ENCODE assay signal across 8 cellular contexts in the genomic region with DNA sequence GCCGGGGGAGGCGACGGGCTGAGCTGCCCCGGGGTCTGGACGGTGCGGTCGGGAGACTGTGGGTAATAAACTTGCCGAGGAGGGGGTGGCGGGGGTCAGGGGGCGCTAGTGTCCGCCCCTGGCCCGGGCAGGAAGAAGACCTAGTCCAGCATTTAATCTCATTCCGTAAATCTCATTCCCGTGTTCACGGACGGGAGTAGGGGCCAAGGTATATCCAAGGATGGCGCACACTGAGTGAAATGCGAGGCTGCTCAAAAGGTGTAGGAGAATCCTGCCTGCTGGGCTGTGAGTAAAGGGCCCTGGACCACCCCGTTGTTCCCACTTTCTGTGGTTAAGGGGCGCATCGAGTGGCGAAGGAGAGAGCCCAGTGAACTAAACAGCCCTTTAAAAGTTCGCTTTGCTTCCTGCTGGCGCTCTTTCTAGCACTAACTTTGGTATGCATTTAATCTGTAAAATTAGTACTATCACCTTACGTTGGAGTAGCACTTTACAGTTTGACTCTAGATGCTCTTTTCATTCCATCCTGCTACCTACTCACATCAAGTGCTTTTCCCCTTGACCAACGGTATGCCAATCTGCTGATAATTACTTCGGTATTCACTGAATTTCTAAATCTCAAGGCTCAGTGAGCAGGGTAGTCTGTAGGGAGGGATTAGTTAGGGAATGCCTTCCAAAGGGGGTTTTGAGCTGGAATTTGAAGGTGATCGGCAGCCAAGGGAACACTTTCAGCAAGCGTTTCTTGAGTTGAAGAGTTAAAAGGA. TPM values are rescaled to one million over a fixed set of nuclear protein-coding genes. Genes with fewer than 3 reads are reported as not detected.
DNase-seq lines count a peak whose midpoint lies in the region; ATAC-seq, FAIRE-seq and TF ChIP-seq lines count a peak whose summit lies in the region.

No MANE protein-coding gene starts in this region.

- intact Hi-C loops in GM12878 (cut with micrococcal nuclease; ENCODE audit: unreplicated experiment) = loop anchor here (2.0 to 10.0 kb wide), 2 partner anchors 59 to 547 kb away; no protein-coding TSS in a partner anchor
- intact Hi-C loops in vagina (cut with DNase I) = no loop called here

- in situ Hi-C loops in G401 (cut with HindIII; ENCODE audit: low sequenced_read_pairs) (loop anchor here (5.0 kb wide), 1 partner anchor 55 kb away; no protein-coding TSS in a partner anchor), GM12878 (cut with MboI) (no loop called here)

- SMC1A ChIA-PET in GM12878 (lab: Charles Lee; ENCODE audit: uncharacterized antibody, unreplicated experiment) = interaction anchor here (0.9 kb wide), 1 partner anchor 17 kb away, joined by 4 read pairs; no protein-coding TSS in a partner anchor

- no peaks in the 10 kb centered on the region for H3K27me3 ChIP-seq in GM12878 (replicated peaks in 1 of 2; ENCODE audit: control insufficient read depth in 2 of 2, insufficient read depth in 2 of 2, low read length in 1 of 2)
- no peaks in the 10 kb centered on the region for H3K27me3 ChIP-seq in mesendoderm (ENCODE audit: insufficient read depth, low read length, poor library complexity)
- H3K27me3 ChIP-seq in vagina = no peaks in the 10 kb centered on the region

- peak; percentile 29 for DNase-seq in G401 (ENCODE audit: low spot score)
- DNase-seq in NB4 (ENCODE audit: low read depth) = no peak
- DNase-seq in GM12878 (ENCODE audit: low read depth, low spot score) = no peak
- peak; percentile 82 for DNase-seq in mesendoderm
- DNase-seq in vagina (ENCODE audit: extremely low spot score in 2 of 2) = peak in 1 of 2 donors; percentile 82
- no peak for DNase-seq in NOMO-1 treated with DMSO at 0.1 percent for 48 hours (lab: John Stamatoyannopoulos, UW; ENCODE audit: unreplicated experiment)
- DNase-seq in iPS-NIHi7 (ENCODE audit: extremely low spot score) = no peak

- peaks cover 5% of the 10 kb centered on the region; the same call in 1 of the 2 replicates for H3K4me1 ChIP-seq in GM12878 (ENCODE audit: control insufficient read depth, insufficient read depth, low read length)
- peaks cover 6% of the 10 kb centered on the region for H3K4me1 ChIP-seq in mesendoderm (ENCODE audit: control insufficient read depth, low read depth, low read length)
- peaks cover 32% of the 10 kb centered on the region for H3K4me1 ChIP-seq in vagina

- H3K27ac ChIP-seq in GM12878 (ENCODE audit: control insufficient read depth, insufficient read depth) (peak overlapping the region; percentile 39; the same call in 1 of the 2 replicates), mesendoderm (ENCODE audit: low read depth, low read length) (peak overlapping the region; percentile 95), vagina (peak overlapping the region; percentile 79)

- H3K79me2 ChIP-seq in GM12878 (ENCODE audit: control insufficient read depth, insufficient read depth, low read length) = peaks cover 6% of the 10 kb centered on the region
- H3K79me2 ChIP-seq in mesendoderm (ENCODE audit: control insufficient read depth, insufficient read depth, low read length) = peaks cover 28% of the 10 kb centered on the region

- CTCF ChIA-PET in GM12878 (lab: Yijun Ruan, JAX) = interaction anchor here (0.9 to 3.3 kb wide), 3 partner anchors 18 to 63 kb away, joined by 3 to 21 read pairs (median 5); partner anchors contain the start of gene BCAS4

- no peak for TF ChIP-seq EP300 in GM12878 (IDR thresholded peaks at IDR 0.05; ENCODE audit: borderline replicate concordance in 1 of 2, control insufficient read depth in 1 of 2, low read depth in 2 of 2, low read length in 2 of 2)

- H3K9ac ChIP-seq in GM12878 (ENCODE audit: control insufficient read depth, insufficient read depth, low read length) (peak overlapping the region; percentile 71), mesendoderm (ENCODE audit: low read length) (peak overlapping the region; percentile 90)

- BruUV-seq in GM12878 (replicated peaks; lab: Mats Ljungman, UMichigan) = TSS peak; percentile 59

- RAD21 ChIA-PET in GM12878 (lab: Charles Lee; ENCODE audit: unreplicated experiment) = no interaction called here

- no peak overlapping the region for H2AK5ac ChIP-seq in mesendoderm (ENCODE audit: low read length)

- H3K79me1 ChIP-seq in mesendoderm (ENCODE audit: low read length) = peaks cover 2% of the 10 kb centered on the region

- no peak overlapping the region for H3K23ac ChIP-seq in mesendoderm (ENCODE audit: low read length)

- H2BK5ac ChIP-seq in mesendoderm (ENCODE audit: low read length) = no peak overlapping the region

- H4K5ac ChIP-seq in mesendoderm (ENCODE audit: low read length) = no peak overlapping the region

- H3K56ac ChIP-seq in mesendoderm (ENCODE audit: low read length) = peak overlapping the region; percentile 96

- POLR2A ChIA-PET in GM12878 (lab: Charles Lee) = no interaction called here

- no peak for FAIRE-seq in GM12878 (lab: Jason Lieb, UNC)

- no peak for TF ChIP-seq POLR2A in NB4 (IDR thresholded peaks at IDR 0.05; ENCODE audit: extremely low read depth, insufficient read length)
- TF ChIP-seq POLR2A in GM12878 (IDR thresholded peaks at IDR 0.05; ENCODE audit: low read depth, low read length) = no peak
- TF ChIP-seq POLR2A in vagina (IDR thresholded peaks at IDR 0.05) = no peak

- H3K36me3 ChIP-seq in GM12878 (ENCODE audit: control insufficient read depth in 2 of 2, insufficient read depth in 2 of 2, low read length in 1 of 2) (no peaks in the 10 kb centered on the region), mesendoderm (ENCODE audit: control insufficient read depth, insufficient read depth, low read length) (no peaks in the 10 kb centered on the region), vagina (no peaks in the 10 kb centered on the region)

- ATAC-seq in GM12878 = no peak; the same call in 2 of the 3 replicates
- no peak for ATAC-seq in HG02870 (IDR thresholded peaks at IDR 0.05; ENCODE audit: unreplicated experiment)

- TF ChIP-seq RAD21 in GM12878 (IDR thresholded peaks at IDR 0.05; ENCODE audit: insufficient read depth, low read depth, low read length) = no peak

- peak overlapping the region; percentile 95 for H3K18ac ChIP-seq in mesendoderm (ENCODE audit: low read length)

- H2BK120ac ChIP-seq in mesendoderm (ENCODE audit: low read depth, low read length) = no peak overlapping the region

- no peaks in the 10 kb centered on the region for H3K9me3 ChIP-seq in GM12878 (replicated peaks; ENCODE audit: control insufficient read depth, insufficient read depth, low read length)
- H3K9me3 ChIP-seq in vagina = no peaks in the 10 kb centered on the region

- no peak for TF ChIP-seq CTCF in NB4 (IDR thresholded peaks at IDR 0.05; ENCODE audit: low read depth, low read length)
- no peak for TF ChIP-seq CTCF in GM12878 (IDR thresholded peaks at IDR 0.05 in 2 of 3, conservative IDR thresholded peaks at IDR 0.05 in 1 of 3; ENCODE audit: control insufficient read depth in 2 of 3, extremely low read depth in 1 of 3, insufficient read depth in 1 of 3, low read depth in 3 of 3, low read length in 3 of 3)
- TF ChIP-seq CTCF in vagina (IDR thresholded peaks at IDR 0.05) = no peak

- H4K8ac ChIP-seq in mesendoderm (ENCODE audit: low read depth, low read length) = no peak overlapping the region

- peak overlapping the region; percentile 82 for H3K4ac ChIP-seq in mesendoderm (ENCODE audit: low read depth, low read length)

- H3K4me2 ChIP-seq in GM12878 (ENCODE audit: control insufficient read depth, insufficient read depth) (peak overlapping the region; percentile 96), mesendoderm (ENCODE audit: low read length) (peak overlapping the region; percentile 64)

- H4K20me1 ChIP-seq in GM12878 (ENCODE audit: control insufficient read depth, insufficient read depth) = no peaks in the 10 kb centered on the region

- WGBS in GM12878 (ENCODE audit: insufficient coverage, insufficient replicate concordance, low lambda C conversion rate, missing lambda C conversion rate) = 13% methylated on average over 20 of the region's 29 CpGs
- WGBS in mesendoderm (ENCODE audit: extremely low coverage, insufficient coverage, low lambda C conversion rate) = no CpG with 5 or more reads among the region's 29 CpGs

- H3K4me3 ChIP-seq in NB4 (ENCODE audit: low read depth, low read length) = peak overlapping the region; percentile 78
- H3K4me3 ChIP-seq in GM12878 = peak overlapping the region; percentile 83
- H3K4me3 ChIP-seq in mesendoderm (ENCODE audit: low read length) = peak overlapping the region; percentile 84
- peak overlapping the region; percentile 88 to 92 for H3K4me3 ChIP-seq in vagina

- peak overlapping the region; percentile 92 for H2AFZ ChIP-seq in GM12878 (ENCODE audit: control insufficient read depth, low read depth, low read length)

- H2BK15ac ChIP-seq in mesendoderm (replicated peaks; ENCODE audit: low read depth) = no peak overlapping the region

RNA-seq across cellular contexts. Expression of gene PARD6B, which starts 0.7 kb away (rescaled TPM):
- 30.0 and 43.3 TPM in 2 replicates for total RNA-seq in G401 (2014; rRNA removed; shearing (Covaris generic))
- 5.4 and 5.5 TPM in 2 replicates for total RNA-seq in GM12878 (2013; cell fraction: nucleolus; rRNA removed)
- total RNA-seq in GM12878 (2014; rRNA removed) = 2.1 and 2.6 TPM in 2 replicates
- total RNA-seq in GM12878 (2014; rRNA removed; fragmentation: Illumina TruSeq; extraction: Trizol) = 3.0 and 3.1 TPM in 2 replicates
- 4.3 and 4.7 TPM in 2 replicates for total RNA-seq in GM12878 (2021)
- 0.54 TPM for polyA plus RNA-seq in GM12878 (2011; ENCODE audit: low read depth)
- polyA plus RNA-seq in GM12878 (2011; rRNA removed) = 1.3 and 2.6 TPM in 2 replicates
- 0.57 and 0.67 TPM in 2 replicates for polyA plus RNA-seq in GM12878 (2011; cell fraction: cytosol; rRNA removed)
- polyA plus RNA-seq in GM12878 (2011; cell fraction: nucleus; rRNA removed) = 0.55 and 0.63 TPM in 2 replicates
- polyA plus RNA-seq in GM12878 (2012) = 0.60 and 0.88 TPM in 2 replicates
- polyA plus RNA-seq in GM12878 (2014; fragmentation: Illumina TruSeq; extraction: Trizol) = 0.65 and 1.1 TPM in 2 replicates
- polyA plus RNA-seq in GM12878 (2014; fragmentation: Nextera tagmentation; extraction: Ambion mirVana) = 1 to 10 TPM in 1 of 2 experiments, under 1 TPM in 1; 0.57 to 1.9 TPM
- 0.85 and 0.86 TPM in 2 replicates for polyA plus RNA-seq in GM12878 (2014; rRNA removed)
- polyA plus RNA-seq in GM12878 (2016; fragmentation: Nextera tagmentation; extraction: Ambion mirVana) = 1 to 10 TPM; 2.5 to 3.0 TPM
- polyA minus RNA-seq in GM12878 (2011; rRNA and poly(A)+ RNA removed) = 1.2 and 1.8 TPM in 2 replicates
- 1.2 and 1.6 TPM in 2 replicates for polyA minus RNA-seq in GM12878 (2011; cell fraction: cytosol; rRNA and poly(A)+ RNA removed)
- 0.73 and 1.1 TPM in 2 replicates for polyA minus RNA-seq in GM12878 (2011; cell fraction: nucleus; rRNA and poly(A)+ RNA removed)
- polyA plus RNA-seq in mesendoderm (2013, experiment 1 of 2) = 4.0 TPM
- polyA plus RNA-seq in mesendoderm (2013, experiment 2 of 2) = 3.9 TPM
- 4.7 TPM for total RNA-seq in vagina

RNA-seq across cellular contexts. Expression of gene RIPOR3, which starts 40.8 kb away (rescaled TPM):
- 6.9 and 7.4 TPM in 2 replicates for total RNA-seq in G401 (2014; rRNA removed; shearing (Covaris generic))
- total RNA-seq in GM12878 (2013; cell fraction: nucleolus; rRNA removed) = not detected in 2 replicates
- total RNA-seq in GM12878 (2014; rRNA removed) (not detected in 2 replicates), GM12878 (2014; rRNA removed; fragmentation: Illumina TruSeq; extraction: Trizol) (not detected in 2 replicates), GM12878 (2021) (0.05 TPM in 1 of 2 replicates, not detected in the other), vagina (38.1 TPM)
- polyA plus RNA-seq in GM12878 (2011; ENCODE audit: low read depth) = 0.10 TPM
- polyA plus RNA-seq in GM12878 (2011; rRNA removed) (not detected in 2 replicates), GM12878 (2014; fragmentation: Illumina TruSeq; extraction: Trizol) (0.07 TPM in 1 of 2 replicates, not detected in the other), GM12878 (2014; fragmentation: Nextera tagmentation; extraction: Ambion mirVana) (not detected), GM12878 (2014; rRNA removed) (0.04 TPM in 1 of 2 replicates, not detected in the other), GM12878 (2016; fragmentation: Nextera tagmentation; extraction: Ambion mirVana) (under 1 TPM; 0.17 to 0.55 TPM)
- not detected in 2 replicates for polyA plus RNA-seq in GM12878 (2011; cell fraction: cytosol; rRNA removed)
- 0.07 TPM in 1 of 2 replicates, not detected in the other for polyA plus RNA-seq in GM12878 (2011; cell fraction: nucleus; rRNA removed)
- polyA plus RNA-seq in GM12878 (2012) = 0.32 and 0.50 TPM in 2 replicates
- polyA minus RNA-seq in GM12878 (2011; rRNA and poly(A)+ RNA removed) = not detected in 2 replicates
- not detected in 2 replicates for polyA minus RNA-seq in GM12878 (2011; cell fraction: cytosol; rRNA and poly(A)+ RNA removed)
- not detected in 2 replicates for polyA minus RNA-seq in GM12878 (2011; cell fraction: nucleus; rRNA and poly(A)+ RNA removed)
- 0.06 TPM for polyA plus RNA-seq in mesendoderm (2013, experiment 1 of 2)
- polyA plus RNA-seq in mesendoderm (2013, experiment 2 of 2) = 0.11 TPM

Comparison
In these comparisons a context has a peak if more than half of its experiments do, and no peak if none do; other contexts are left out.
1. DNase-seq: peak in G401 (single experiment) and mesendoderm (single experiment); none in NB4 (single experiment), GM12878 (single experiment), NOMO-1 treated with DMSO at 0.1 percent for 48 hours (single experiment) and iPS-NIHi7 (single experiment).
2. H3K27ac ChIP-seq: peak in every context shown above with its lines; median percentile 95 in mesendoderm; 79 in vagina; 39 in GM12878.
3. Peak in every context shown above with its lines, with median percentiles within 50 percentile points of each other: H3K4me3 ChIP-seq.